In the genomic region with DNA sequence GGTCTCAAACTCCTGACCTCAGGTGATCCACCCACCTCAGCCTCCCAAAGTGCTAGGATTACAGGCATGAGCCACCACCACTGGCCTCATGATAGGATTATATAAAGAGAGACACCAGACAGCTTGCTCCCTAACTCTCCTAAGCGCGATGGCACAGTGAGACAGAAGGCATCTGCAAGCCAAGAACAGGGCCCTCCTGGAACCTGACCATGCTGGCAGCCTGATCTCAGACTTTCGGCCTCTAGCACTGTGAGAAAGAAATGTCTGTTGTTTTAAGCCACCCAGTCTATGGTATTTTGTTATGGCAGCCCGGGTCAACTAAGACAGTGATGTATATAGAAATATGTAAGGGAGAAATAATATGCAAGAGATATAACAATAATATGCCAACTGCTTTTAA, we compare ENCODE assay signal across 23 cellular contexts. TPM values are rescaled to one million over a fixed set of nuclear protein-coding genes. Genes with fewer than 3 reads are reported as not detected.
A peak's percentile ranks its signal among the peaks of the same experiment; 100 is the strongest.
DNase-seq lines count a peak whose midpoint lies in the region; FAIRE-seq and TF ChIP-seq lines count a peak whose summit lies in the region.
"Had no signal": no experiment of that assay in that cellular context is flagged by ENCODE, and none has a peak within 500 bp of the region (broad histone marks: within the 10 kb centered on the region; RNA-seq: fewer than 3 reads in every experiment).

No MANE protein-coding gene starts in this region.

- 87 to 96% (median 91%) methylated on average over 4 of the region's 4 CpGs for WGBS in small intestine, 3 donors

- no peak overlapping the region for H3K4me2 ChIP-seq in osteoblast (ENCODE audit: insufficient read depth, low read length)

- H3K36me3 Mint-ChIP-seq in CD4-positive, alpha-beta memory T cell, result no peaks in the 10 kb centered on the region
- no peaks in the 10 kb centered on the region for H3K36me3 Mint-ChIP-seq in chondrocyte (ENCODE audit: low read depth)
- H3K36me3 Mint-ChIP-seq: naive thymus-derived CD8-positive, alpha-beta T cell had no signal

- no peak for DNase-seq in CD4-positive, alpha-beta memory T cell
- DNase-seq in chondrocyte (ENCODE audit: low spot score) (no peak), osteoblast (ENCODE audit: insufficient read length, low spot score, missing footprints) (peak; percentile 26), small intestine (no peak), foreskin melanocyte (no peak), NCI-H748 (lab: John Stamatoyannopoulos, UW; ENCODE audit: unreplicated experiment) (no peak)
- DNase-seq: activated CD4-positive, alpha-beta T cell treated with anti-CD3 and anti-CD28 coated beads, Interleukin-2, amount 10 ng/mL, durations not matched to agents 24 days and 14 days; activated naive CD8-positive, alpha-beta T cell treated with anti-CD3 and anti-CD28 coated beads, Interleukin-2, amount 10 ng/mL, durations not matched to agents 7 days and 5 days; DMS79; effector memory CD8-positive, alpha-beta T cell; H7; kidney glomerular epithelial cell; MG63; naive thymus-derived CD8-positive, alpha-beta T cell; NCI-H1436 treated with DMSO at 0.1 percent for 48 hours; NCI-H69; SHP77; stimulated activated CD4-positive, alpha-beta T cell treated with anti-CD3 and anti-CD28 coated beads, Interleukin-1b, Interleukin-23, amount 100 ng/mL, for 48 hours; stimulated activated naive CD4-positive, alpha-beta T cell; testis had no signal

- no peak overlapping the region for H3K4me3 ChIP-seq in CD4-positive, alpha-beta memory T cell (ENCODE audit: low read length in 2 of 2)
- H3K4me3 ChIP-seq in HEK293 (ENCODE audit: low read depth, low read length) (no peak overlapping the region), osteoblast (ENCODE audit: insufficient read depth, low read length) (no peak overlapping the region), small intestine (ENCODE audit: low read depth in 1 of 2, low read length in 2 of 2) (no peak overlapping the region)
- H3K4me3 ChIP-seq: gastroesophageal sphincter, MG63, testis had no signal

- peaks cover 8% of the 10 kb centered on the region for H3K4me1 ChIP-seq in CD4-positive, alpha-beta memory T cell (ENCODE audit: insufficient read depth, low read length)
- 0 out of 2 replicates have a peak, but pooled peaks cover 2% of the 10 kb centered on the region for H3K4me1 ChIP-seq in HEK293 (ENCODE audit: control insufficient read depth, insufficient read depth, low read length)
- H3K4me1 ChIP-seq in osteoblast (ENCODE audit: insufficient read depth, low read length), result peaks cover under 1% of the 10 kb centered on the region
- no peaks in the 10 kb centered on the region for H3K4me1 ChIP-seq in small intestine (ENCODE audit: control insufficient read depth in 2 of 2, insufficient read depth in 1 of 2, low read depth in 1 of 2, low read length in 1 of 2)
- H3K4me1 ChIP-seq: testis had no signal

- CTCF ChIA-PET in CD4-positive, alpha-beta memory T cell (lab: Charles Lee; ENCODE audit: partially characterized antibody), result interaction anchor here (0.6 to 2.1 kb wide), 5 partner anchors 19 to 357 kb away, joined by 3 to 7 read pairs (median 4); no protein-coding TSS in a partner anchor
- CTCF ChIA-PET in HEK293 (lab: Yijun Ruan, JAX), result interaction anchor here (1.0 to 1.3 kb wide), 2 partner anchors 33 to 76 kb away, joined by 3 read pairs; no protein-coding TSS in a partner anchor

- no peak overlapping the region for H3K4me3 Mint-ChIP-seq in CD4-positive, alpha-beta memory T cell
- no peak overlapping the region for H3K4me3 Mint-ChIP-seq in chondrocyte (ENCODE audit: unreplicated experiment)
- H3K4me3 Mint-ChIP-seq: activated CD4-positive, alpha-beta T cell treated with anti-CD3 and anti-CD28 coated beads, Interleukin-2, amount 10 ng/mL, durations not matched to agents 24 days and 14 days; activated naive CD8-positive, alpha-beta T cell treated with anti-CD3 and anti-CD28 coated beads, Interleukin-2, amount 10 ng/mL, durations not matched to agents 7 days and 5 days; effector memory CD8-positive, alpha-beta T cell; naive thymus-derived CD8-positive, alpha-beta T cell had no signal

- H3K27me3 Mint-ChIP-seq in CD4-positive, alpha-beta memory T cell, result no peaks in the 10 kb centered on the region
- no peaks in the 10 kb centered on the region for H3K27me3 Mint-ChIP-seq in chondrocyte (ENCODE audit: low read depth)
- H3K27me3 Mint-ChIP-seq: activated CD4-positive, alpha-beta T cell treated with anti-CD3 and anti-CD28 coated beads, Interleukin-2, amount 10 ng/mL, durations not matched to agents 24 days and 14 days; activated naive CD8-positive, alpha-beta T cell treated with anti-CD3 and anti-CD28 coated beads, Interleukin-2, amount 10 ng/mL, durations not matched to agents 7 days and 5 days; effector memory CD8-positive, alpha-beta T cell; naive thymus-derived CD8-positive, alpha-beta T cell had no signal

- intact Hi-C loops in CD4-positive, alpha-beta memory T cell (cut with micrococcal nuclease), result loop anchor here (10.0 kb wide), 1 partner anchor 47 kb away; the partner anchor contains the start of gene SRPK2

- H2AFZ ChIP-seq in osteoblast (ENCODE audit: low read length), result no peak overlapping the region

- TF ChIP-seq CTCF in HEK293 (tag by site-specific recombination; IDR thresholded peaks at IDR 0.05) (no peak), chondrocyte (IDR thresholded peaks at IDR 0.05) (no peak), osteoblast (IDR thresholded peaks at IDR 0.05; ENCODE audit: extremely low read depth, low read depth, low read length) (no peak)

- H3K27ac Mint-ChIP-seq in CD4-positive, alpha-beta memory T cell, result peak overlapping the region in 4 of 7 donors; percentile 0 to 86 (median 48)
- H3K27ac Mint-ChIP-seq in chondrocyte (ENCODE audit: unreplicated experiment), result peak overlapping the region; percentile 70
- H3K27ac Mint-ChIP-seq: activated CD4-positive, alpha-beta T cell treated with anti-CD3 and anti-CD28 coated beads, Interleukin-2, amount 10 ng/mL, durations not matched to agents 24 days and 14 days; activated naive CD8-positive, alpha-beta T cell treated with anti-CD3 and anti-CD28 coated beads, Interleukin-2, amount 10 ng/mL, durations not matched to agents 7 days and 5 days; activated T-helper 2 cell treated with anti-CD3 and anti-CD28 coated beads, Interferon-gamma antibody, Interleukin-2, Interleukin-4, amounts not matched to agents 10 μg/mL and 5 μg/mL and 100 μg/mL, durations not matched to agents 14 hours and 24 hours and 36 hours had no signal

- no peak for FAIRE-seq in small intestine (lab: Jason Lieb, UNC)

- no peak overlapping the region for H3K27ac ChIP-seq in CD4-positive, alpha-beta memory T cell (ENCODE audit: low read depth, low read length)
- no peak overlapping the region for H3K27ac ChIP-seq in HEK293 (ENCODE audit: extremely low read depth, low read depth, low read length)
- H3K27ac ChIP-seq in osteoblast (ENCODE audit: low read depth, low read length), result no peak overlapping the region
- H3K27ac ChIP-seq in small intestine (ENCODE audit: low read depth in 1 of 2, low read length in 1 of 2), result no peak overlapping the region
- H3K27ac ChIP-seq: gastroesophageal sphincter, testis had no signal

- peaks cover 18% of the 10 kb centered on the region for H4K20me1 ChIP-seq in osteoblast (ENCODE audit: insufficient read depth, low read length)

- H3K36me3 ChIP-seq in CD4-positive, alpha-beta memory T cell (ENCODE audit: insufficient read depth, low read length), result no peaks in the 10 kb centered on the region
- no peaks in the 10 kb centered on the region for H3K36me3 ChIP-seq in HEK293 (ENCODE audit: control insufficient read depth in 2 of 2, insufficient read depth in 1 of 2, low read length in 2 of 2)
- no peaks in the 10 kb centered on the region for H3K36me3 ChIP-seq in osteoblast (ENCODE audit: insufficient read depth, low read length)
- no peaks in the 10 kb centered on the region for H3K36me3 ChIP-seq in small intestine (ENCODE audit: control insufficient read depth in 2 of 2, insufficient read depth in 2 of 2, low read length in 2 of 2)
- H3K36me3 ChIP-seq: gastroesophageal sphincter, MG63 had no signal

- H3K27me3 ChIP-seq in CD4-positive, alpha-beta memory T cell (ENCODE audit: insufficient read depth, low read length), result no peaks in the 10 kb centered on the region
- H3K27me3 ChIP-seq in osteoblast (ENCODE audit: insufficient read depth, low read length) (no peaks in the 10 kb centered on the region), small intestine (ENCODE audit: control insufficient read depth in 2 of 2, insufficient read depth in 2 of 2, low read length in 2 of 2) (no peaks in the 10 kb centered on the region)
- H3K27me3 ChIP-seq: gastroesophageal sphincter, MG63, testis had no signal

- H3K79me2 ChIP-seq in osteoblast (ENCODE audit: insufficient read depth, low read length), result peaks cover 60% of the 10 kb centered on the region

- POLR2A ChIA-PET in CD4-positive, alpha-beta memory T cell (lab: Charles Lee; ENCODE audit: partially characterized antibody), result interaction anchor here (1.8 kb wide), 1 partner anchor 15 kb away, joined by 5 read pairs; no protein-coding TSS in a partner anchor
- POLR2A ChIA-PET in HEK293 (lab: Yijun Ruan, JAX), result no interaction called here

- H3K9me3 ChIP-seq in CD4-positive, alpha-beta memory T cell (ENCODE audit: control insufficient read depth in 1 of 2, low read length in 2 of 2), result no peaks in the 10 kb centered on the region
- no peaks in the 10 kb centered on the region for H3K9me3 ChIP-seq in HEK293 (ENCODE audit: control insufficient read depth, insufficient read depth, low read depth, low read length)
- H3K9me3 ChIP-seq in osteoblast (ENCODE audit: low read depth, low read length), result no peaks in the 10 kb centered on the region
- no peaks in the 10 kb centered on the region for H3K9me3 ChIP-seq in small intestine (ENCODE audit: control insufficient read depth, low read depth)
- H3K9me3 ChIP-seq: gastroesophageal sphincter, MG63, testis had no signal

- H3K4me1 Mint-ChIP-seq in CD4-positive, alpha-beta memory T cell, result peaks cover 11 to 22% (median 17%) of the 10 kb centered on the region in 4 donors
- peaks cover 25% of the 10 kb centered on the region for H3K4me1 Mint-ChIP-seq in chondrocyte (ENCODE audit: low read depth)

- H3K9me3 Mint-ChIP-seq in CD4-positive, alpha-beta memory T cell, result no peaks in the 10 kb centered on the region
- no peaks in the 10 kb centered on the region for H3K9me3 Mint-ChIP-seq in chondrocyte (ENCODE audit: low read depth)
- H3K9me3 Mint-ChIP-seq: activated CD4-positive, alpha-beta T cell treated with anti-CD3 and anti-CD28 coated beads, Interleukin-2, amount 10 ng/mL, durations not matched to agents 24 days and 14 days; activated naive CD8-positive, alpha-beta T cell treated with anti-CD3 and anti-CD28 coated beads, Interleukin-2, amount 10 ng/mL, durations not matched to agents 7 days and 5 days; activated T-helper 2 cell treated with anti-CD3 and anti-CD28 coated beads, Interferon-gamma antibody, Interleukin-2, Interleukin-4, amounts not matched to agents 10 μg/mL and 5 μg/mL and 100 μg/mL, durations not matched to agents 14 hours and 24 hours and 36 hours; effector memory CD8-positive, alpha-beta T cell; naive thymus-derived CD8-positive, alpha-beta T cell had no signal

TF ChIP-seq in HEK293, 187 proteins besides CTCF, POLR2A, EP300 and RAD21 (continues in another document):
- TF ChIP-seq ZNF549 (tag by site-specific recombination; IDR thresholded peaks at IDR 0.05), result no peak

RNA-seq across cellular contexts. Expression of gene SRPK2, which starts 51.2 kb away (rescaled TPM):
- 10 to 100 TPM; 54.7 to 55.2 TPM for total RNA-seq in CD4-positive, alpha-beta memory T cell
- polyA plus RNA-seq in CD4-positive, alpha-beta memory T cell, result 10 to 100 TPM; 36.0 to 48.7 TPM
- 56.0 to 58.6 TPM (median 58.5 TPM) in 3 replicates for total RNA-seq in chondrocyte
- total RNA-seq in osteoblast, result 81.0 and 82.2 TPM in 2 replicates
- 10 to 100 TPM; 12.2 to 14.3 (median 13.9) TPM for polyA plus RNA-seq in small intestine
